8 cellular contexts compared by ENCODE assay signal in genomic region chr3:168047190-168047795, GRCh38. TPM values are rescaled to one million over a fixed set of nuclear protein-coding genes. Genes with fewer than 3 reads are reported as not detected.
DNase-seq lines count a peak whose midpoint lies in the region; ATAC-seq and TF ChIP-seq lines count a peak whose summit lies in the region.

No MANE protein-coding gene starts in this region.

- H3K4me3 ChIP-seq in epithelial cell of esophagus (ENCODE audit: low read length): no peak overlapping the region

- peak; percentile 65 for DNase-seq in AG09319 (ENCODE audit: extremely low read depth, low read depth)
- peak; percentile 98 for DNase-seq in NCI-H1105 treated with DMSO at 0.1 percent for 48 hours (lab: John Stamatoyannopoulos, UW)
- DNase-seq in SIG-M5 treated with dmso at 0.1 percent for 504 hours (lab: John Stamatoyannopoulos, UW; ENCODE audit: unreplicated experiment): peak; percentile 92
- DNase-seq in epithelial cell of esophagus (ENCODE audit: low read depth): peak; percentile 85
- peak; percentile 83 for DNase-seq in myocyte (ENCODE audit: low read depth)
- DNase-seq in central memory CD4-positive, alpha-beta T cell: no peak

- ATAC-seq in GM18511 (IDR thresholded peaks at IDR 0.05; ENCODE audit: unreplicated experiment): peak; percentile 77
- ATAC-seq in HG02870 (IDR thresholded peaks at IDR 0.05; ENCODE audit: unreplicated experiment): peak; percentile 50

- peak; percentile 76 for TF ChIP-seq CTCF in AG09319 (IDR thresholded peaks at IDR 0.05; ENCODE audit: low read depth, low read length)
- TF ChIP-seq CTCF in epithelial cell of esophagus (IDR thresholded peaks at IDR 0.05; ENCODE audit: insufficient read depth, low read depth, low read length, missing control alignments): peak; percentile 77

RNA-seq across cellular contexts. Expression of gene GOLIM4, which starts 48.4 kb away (rescaled TPM):
- total RNA-seq in myocyte: 32.8 and 95.3 TPM in 2 replicates
- polyA plus RNA-seq in myocyte (2012): 24.7 TPM
